Comparison of ENCODE assay signal across 14 cellular contexts in genomic region chr4:156790866-156791265, GRCh38.
DNase-seq lines count a peak whose midpoint lies in the region; ATAC-seq, FAIRE-seq and TF ChIP-seq lines count a peak whose summit lies in the region.
"Had no signal": no experiment of that assay in that cellular context is flagged by ENCODE, and none has a peak within 500 bp of the region (broad histone marks: within the 10 kb centered on the region; RNA-seq: fewer than 3 reads in every experiment).

No MANE protein-coding gene starts in this region.

- no peak overlapping the region for H2AFZ ChIP-seq in astrocyte (ENCODE audit: low read depth, low read length)

- WGBS in small intestine, 3 donors, result 60 to 81% (median 80%) methylated on average over 1 of the region's 1 CpG

- H3K36me3 ChIP-seq in astrocyte (ENCODE audit: insufficient read depth, low read length) (peaks cover 8% of the 10 kb centered on the region), small intestine (ENCODE audit: control insufficient read depth in 2 of 2, insufficient read depth in 2 of 2, low read length in 2 of 2) (no peaks in the 10 kb centered on the region)

- H3K36me3 Mint-ChIP-seq in astrocyte (ENCODE audit: low read depth, unreplicated experiment), result peaks cover 3% of the 10 kb centered on the region

- no peak for TF ChIP-seq CTCF in astrocyte (IDR thresholded peaks at IDR 0.05; ENCODE audit: insufficient read depth, low read depth, low read length)

- H3K4me1 ChIP-seq in astrocyte (ENCODE audit: insufficient read depth, low read length) (peaks cover 24% of the 10 kb centered on the region), small intestine (ENCODE audit: control insufficient read depth in 2 of 2, insufficient read depth in 1 of 2, low read depth in 1 of 2, low read length in 1 of 2) (no peaks in the 10 kb centered on the region)

- FAIRE-seq in astrocyte (lab: Jason Lieb, UNC), result peak; percentile 92
- FAIRE-seq in small intestine (lab: Jason Lieb, UNC), result no peak

- H3K4me3 ChIP-seq in astrocyte (ENCODE audit: insufficient read depth, low read depth, low read length), result no peak overlapping the region
- H3K4me3 ChIP-seq in small intestine (ENCODE audit: low read depth in 1 of 2, low read length in 2 of 2), result no peak overlapping the region

- no peaks in the 10 kb centered on the region for H3K9me3 Mint-ChIP-seq in astrocyte (ENCODE audit: unreplicated experiment)

- H3K4me2 ChIP-seq in astrocyte (ENCODE audit: low read length), result peak overlapping the region; percentile 28

- H3K4me1 Mint-ChIP-seq in astrocyte (ENCODE audit: low read depth, unreplicated experiment), result peaks cover 31% of the 10 kb centered on the region

- H3K9me3 ChIP-seq in astrocyte (ENCODE audit: insufficient read depth, low read depth, low read length) (no peaks in the 10 kb centered on the region), small intestine (ENCODE audit: control insufficient read depth, low read depth) (no peaks in the 10 kb centered on the region)

- DNase-seq in Caki2 (ENCODE audit: low read depth), result peak; percentile 42
- peak; percentile 61 for DNase-seq in HS-5 (ENCODE audit: low read depth)
- peak; percentile 91 for DNase-seq in astrocyte (ENCODE audit: low read depth)
- DNase-seq in islet precursor cell, result peak; percentile 76
- DNase-seq in hippocampal formation (lab: John Stamatoyannopoulos, UW), result no peak
- no peak for DNase-seq in small intestine
- DNase-seq in KBM-7, result no peak
- DNase-seq: activated T-cell treated with anti-CD3 and anti-CD28 coated beads, Interleukin-2, amount 50 U/mL, for 48 hours; stimulated activated CD4-positive, alpha-beta T cell treated with anti-CD3 and anti-CD28 coated beads, Interleukin-12 subunit alpha, Interleukin-12 subunit beta, amount 100 ng/mL, for 4 hours had no signal

- H3K27ac Mint-ChIP-seq in astrocyte (ENCODE audit: unreplicated experiment), result no peak overlapping the region
- H3K27ac Mint-ChIP-seq: CD14-positive monocyte had no signal

- in situ Hi-C loops in Caki2 (cut with HindIII; ENCODE audit: low pct_unique_long_range_greater_than_20kb, low sequenced_read_pairs) (no loop called here), KBM-7 (cut with MboI; ENCODE audit: low pct_unique_long_range_greater_than_20kb, low sequenced_read_pairs) (no loop called here)

- peaks cover 9% of the 10 kb centered on the region for H4K20me1 ChIP-seq in astrocyte (ENCODE audit: insufficient read depth, low read length)

- no peak for ATAC-seq in HG02763 (IDR thresholded peaks at IDR 0.05; ENCODE audit: unreplicated experiment)
- ATAC-seq: Panc1 had no signal

- H3K27ac ChIP-seq in astrocyte (ENCODE audit: low read depth, low read length), result no peak overlapping the region
- H3K27ac ChIP-seq in small intestine (ENCODE audit: low read depth in 1 of 2, low read length in 1 of 2), result no peak overlapping the region
- H3K27ac ChIP-seq: HL-60, VCaP had no signal

- H3K9ac ChIP-seq in astrocyte (ENCODE audit: low read length), result no peak overlapping the region

- H3K27me3 ChIP-seq in astrocyte (ENCODE audit: insufficient read depth, low read length) (no peaks in the 10 kb centered on the region), small intestine (ENCODE audit: control insufficient read depth in 2 of 2, insufficient read depth in 2 of 2, low read length in 2 of 2) (no peaks in the 10 kb centered on the region)

- no peak overlapping the region for H3K4me3 Mint-ChIP-seq in astrocyte (ENCODE audit: unreplicated experiment)
- H3K4me3 Mint-ChIP-seq: CD14-positive monocyte had no signal

- H3K79me2 ChIP-seq in astrocyte (ENCODE audit: insufficient read depth, low read length), result peaks cover 28% of the 10 kb centered on the region

- H3K27me3 Mint-ChIP-seq in astrocyte (ENCODE audit: low read depth, unreplicated experiment), result no peaks in the 10 kb centered on the region

Comparison
In these comparisons a context has a peak if more than half of its experiments do, and no peak if none do; other contexts are left out.
1. DNase-seq: peak in Caki2 (single experiment), HS-5 (single experiment), astrocyte (single experiment) and islet precursor cell (single experiment); none in hippocampal formation (0 of 2), small intestine (single experiment) and KBM-7 (single experiment).